Comparison of ENCODE assay signal across 8 cellular contexts in genomic region chr1:236363237-236363636, GRCh38. TPM values are rescaled to one million over a fixed set of nuclear protein-coding genes. Genes with fewer than 3 reads are reported as not detected.
"Had no signal": no experiment of that assay in that cellular context is flagged by ENCODE, and none has a peak within 500 bp of the region (broad histone marks: within the 10 kb centered on the region; RNA-seq: fewer than 3 reads in every experiment).

No MANE protein-coding gene starts in this region.

- H3K4me1 Mint-ChIP-seq: IgD-negative memory B cell had no signal

- H3K4me3 ChIP-seq: GM23338 had no signal

- H3K4me3 Mint-ChIP-seq: GM23338, H9, HFFc6, IgD-negative memory B cell had no signal

- ATAC-seq: GM23338, HepG2 had no signal

- H3K36me3 Mint-ChIP-seq: IgD-negative memory B cell had no signal

- H3K27ac ChIP-seq: HL-60 had no signal

- H3K27ac Mint-ChIP-seq: GM23338, HFFc6, IgD-negative memory B cell had no signal

- DNase-seq: H9, HCEC 1CT, HFFc6, KG1 had no signal

RNA-seq across cellular contexts. Expression of gene EDARADD, which starts 30.8 kb away (rescaled TPM):
- total RNA-seq: HepG2 had no signal
- polyA plus RNA-seq: IgD-negative memory B cell had no signal
